16 cellular contexts compared by ENCODE assay signal in genomic region chr4:66178901-66179300, GRCh38.
DNase-seq lines count a peak whose midpoint lies in the region; TF ChIP-seq lines count a peak whose summit lies in the region.
"Had no signal": no experiment of that assay in that cellular context is flagged by ENCODE, and none has a peak within 500 bp of the region (broad histone marks: within the 10 kb centered on the region; RNA-seq: fewer than 3 reads in every experiment).

No MANE protein-coding gene starts in this region.

- intact Hi-C loops in A673 (cut with micrococcal nuclease; ENCODE audit: unreplicated experiment) (loop anchor here (10.0 kb wide), 1 partner anchor 506 kb away; no protein-coding TSS in a partner anchor), colonic mucosa (cut with DNase I) (no loop called here)

- H3K36me3 ChIP-seq in A673 (ENCODE audit: insufficient read depth, low read length, poor library complexity, severe bottlenecking) (no peaks in the 10 kb centered on the region), colonic mucosa (no peaks in the 10 kb centered on the region)

- no peak overlapping the region for H3K27ac ChIP-seq in A673 (ENCODE audit: low read depth, low read length, poor library complexity, severe bottlenecking)
- no peak overlapping the region for H3K27ac ChIP-seq in colonic mucosa

- H3K4me3 ChIP-seq in A673 (ENCODE audit: low read depth, low read length, poor library complexity, severe bottlenecking) (no peak overlapping the region), colonic mucosa (no peak overlapping the region)

- TF ChIP-seq CTCF in A673 (conservative IDR thresholded peaks at IDR 0.05; ENCODE audit: low read depth, low read length): no peak
- no peak for TF ChIP-seq CTCF in colonic mucosa (IDR thresholded peaks at IDR 0.05)

- CTCF ChIA-PET in A673 (lab: Charles Lee): no interaction called here

- no peaks in the 10 kb centered on the region for H3K27me3 ChIP-seq in A673 (replicated peaks; ENCODE audit: insufficient read depth, low read depth, low read length, poor library complexity)
- no peaks in the 10 kb centered on the region for H3K27me3 ChIP-seq in colonic mucosa

- peaks cover 6% of the 10 kb centered on the region for H3K4me1 ChIP-seq in A673 (ENCODE audit: insufficient read depth, low read length, poor library complexity, severe bottlenecking)
- H3K4me1 ChIP-seq in colonic mucosa: no peaks in the 10 kb centered on the region

- POLR2A ChIA-PET in A673 (lab: Charles Lee; ENCODE audit: low non-redundant PET): no interaction called here

- BruUV-seq in A673 (replicated peaks; lab: Mats Ljungman, UMichigan): no TSS peak

- H3K9me3 ChIP-seq in A673 (ENCODE audit: low read depth, low read length, poor library complexity, severe bottlenecking) (peaks cover 6% of the 10 kb centered on the region), colonic mucosa (no peaks in the 10 kb centered on the region)

- DNase-seq in A673 (ENCODE audit: low spot score): peak; percentile 70
- peak; percentile 5 for DNase-seq in HPDE6-E6E7 (ENCODE audit: extremely low spot score)
- DNase-seq in amniotic epithelial cell (ENCODE audit: low read depth): peak; percentile 88
- peak; percentile 8 for DNase-seq in kidney tubule cell (ENCODE audit: low spot score)
- no peak for DNase-seq in activated CD8-positive, alpha-beta memory T cell treated with anti-CD3 and anti-CD28 coated beads, Interleukin-2, amount 50 U/mL, for 48 hours
- DNase-seq in NCI-H1105 (lab: John Stamatoyannopoulos, UW): no peak
- DNase-seq in hippocampal formation (lab: John Stamatoyannopoulos, UW): no peak
- DNase-seq in colonic mucosa: no peak
- DNase-seq: activated naive CD8-positive, alpha-beta T cell treated with anti-CD3 and anti-CD28 coated beads, Interleukin-2, amount 10 ng/mL, durations not matched to agents 7 days and 5 days; effector CD4-positive, alpha-beta T cell; GDM1; Kasumi-1; left ventricle myocardium superior; NCI-H2107; nucleus accumbens; RPMI8226 had no signal

- no peak overlapping the region for H3K9ac ChIP-seq in colonic mucosa (ENCODE audit: low read depth in 2 of 2, low read length in 2 of 2)

Comparison
In these comparisons a context has a peak if more than half of its experiments do, and no peak if none do; other contexts are left out.
1. DNase-seq: peak in A673 (single experiment), HPDE6-E6E7 (single experiment), amniotic epithelial cell (single experiment) and kidney tubule cell (single experiment); none in activated CD8-positive, alpha-beta memory T cell treated with anti-CD3 and anti-CD28 coated beads, Interleukin-2, amount 50 U/mL, for 48 hours (single experiment), NCI-H1105 (single experiment), hippocampal formation (0 of 2) and colonic mucosa (single experiment).